ENCODE assay signal across 8 cellular contexts in genomic region chr13:109783815-109784589, GRCh38. TPM values are rescaled to one million over a fixed set of nuclear protein-coding genes. Genes with fewer than 3 reads are reported as not detected.
A peak's percentile ranks its signal among the peaks of the same experiment; 100 is the strongest.
DNase-seq lines count a peak whose midpoint lies in the region; ATAC-seq and TF ChIP-seq lines count a peak whose summit lies in the region.

No MANE protein-coding gene starts in this region.

- H3K9me3 ChIP-seq in mammary epithelial cell (replicated peaks; ENCODE audit: insufficient read depth, low read length) (no peaks in the 10 kb centered on the region), right lobe of liver (no peaks in the 10 kb centered on the region), thoracic aorta (no peaks in the 10 kb centered on the region)

- dilution Hi-C loops in mammary epithelial cell (cut with HindIII; ENCODE audit: low sequenced_read_pairs) = no loop called here

- TF ChIP-seq CTCF in mammary epithelial cell (conservative IDR thresholded peaks at IDR 0.05 in 1 of 2, IDR thresholded peaks at IDR 0.05 in 1 of 2; ENCODE audit: extremely low read depth in 1 of 2, insufficient read depth in 1 of 2, low read depth in 1 of 2, low read length in 2 of 2) (no peak), right lobe of liver (IDR thresholded peaks at IDR 0.05) (no peak), thoracic aorta (IDR thresholded peaks at IDR 0.05) (no peak)

- no peak overlapping the region for H2AFZ ChIP-seq in mammary epithelial cell (ENCODE audit: low read depth, low read length)

- H3K4me3 ChIP-seq in mammary epithelial cell (replicated peaks in 1 of 3; ENCODE audit: insufficient read depth in 1 of 3, low read depth in 2 of 3, low read length in 3 of 3) (peak overlapping the region; percentile 69 to 81 (median 75)), right lobe of liver (peak overlapping the region; percentile 53 to 67 (median 63)), thoracic aorta (peak overlapping the region; percentile 80)

- H3K27me3 ChIP-seq in mammary epithelial cell (ENCODE audit: insufficient read depth, low read length) (no peaks in the 10 kb centered on the region), right lobe of liver (no peaks in the 10 kb centered on the region), thoracic aorta (replicated peaks; ENCODE audit: insufficient read depth) (no peaks in the 10 kb centered on the region)

- DNase-seq in activated CD4-positive, alpha-beta T cell treated with anti-CD3 and anti-CD28 coated beads, Interleukin-2, amount 50 U/mL, for 1 hour = peak; percentile 6
- DNase-seq in activated CD4-positive, alpha-beta T cell treated with anti-CD3 and anti-CD28 coated beads, Interleukin-2, amount 50 U/mL, for 48 hours = no peak
- no peak for DNase-seq in mammary epithelial cell
- DNase-seq in right lobe of liver = peak in 1 of 3 donors; percentile 57
- no peak for DNase-seq in thoracic aorta (ENCODE audit: low spot score)

- peak overlapping the region; percentile 70 for H3K4me2 ChIP-seq in mammary epithelial cell (ENCODE audit: insufficient read depth, low read depth, low read length)

- WGBS in mammary epithelial cell (ENCODE audit: low coverage, missing lambda C conversion rate) = 95% methylated on average over 20 of the region's 81 CpGs
- WGBS in right lobe of liver (ENCODE audit: insufficient coverage, low coverage, low lambda C conversion rate, missing lambda C conversion rate) = 80% methylated on average over 5 of the region's 81 CpGs

- no peak for TF ChIP-seq POLR2A in right lobe of liver (IDR thresholded peaks at IDR 0.05)

- CTCF ChIA-PET in mammary epithelial cell (lab: Charles Lee; ENCODE audit: low non-redundant PET) = no interaction called here

- in situ Hi-C loops in mammary epithelial cell (cut with MboI; ENCODE audit: low sequenced_read_pairs in 2 of 2) = loop anchor here in 1 of 2 donors (10.0 to 25.0 kb wide), 2 partner anchors 231 to 522 kb away; no protein-coding TSS in a partner anchor

- H3K4me1 ChIP-seq in mammary epithelial cell (ENCODE audit: insufficient read depth, low read length) (peaks cover 37% of the 10 kb centered on the region), right lobe of liver (peaks cover 0 to 26% (median 0%) of the 10 kb centered on the region in 4 donors), thoracic aorta (ENCODE audit: control insufficient read depth in 1 of 2, low read depth in 2 of 2) (peaks cover 24 to 43% of the 10 kb centered on the region in 2 donors)

- H3K79me2 ChIP-seq in mammary epithelial cell (ENCODE audit: insufficient read depth, low read length) = peaks cover 82% of the 10 kb centered on the region

- intact Hi-C loops in mammary epithelial cell (cut with micrococcal nuclease) = loop anchor here (1.0 to 10.0 kb wide), 4 partner anchors 173 to 823 kb away; no protein-coding TSS in a partner anchor
- intact Hi-C loops in right lobe of liver (cut with DNase I) = loop anchor here (10.0 kb wide), 1 partner anchor 639 kb away; no protein-coding TSS in a partner anchor

- no peak overlapping the region for H3K9ac ChIP-seq in mammary epithelial cell (ENCODE audit: insufficient read depth, low read length)

- no TSS peak for BruUV-seq in mammary epithelial cell (replicated peaks; lab: Mats Ljungman, UMichigan)

- peaks cover 8% of the 10 kb centered on the region for H3K36me3 ChIP-seq in mammary epithelial cell (ENCODE audit: insufficient read depth, low read length)
- peaks cover 0 to 25% (median 10%) of the 10 kb centered on the region in 4 donors for H3K36me3 ChIP-seq in right lobe of liver
- peaks cover 35% of the 10 kb centered on the region for H3K36me3 ChIP-seq in thoracic aorta

- no peak for ATAC-seq in right lobe of liver
- ATAC-seq in thoracic aorta (ENCODE audit: insufficient number of reproducible peaks, low FRiP score, low read depth) = no peak
- no peak for ATAC-seq in GM19395 (IDR thresholded peaks at IDR 0.05; ENCODE audit: unreplicated experiment)
- ATAC-seq in HG02678 (IDR thresholded peaks at IDR 0.05; ENCODE audit: unreplicated experiment) = no peak
- ATAC-seq in GM21529 (IDR thresholded peaks at IDR 0.05; ENCODE audit: unreplicated experiment) = no peak

- peaks cover 7% of the 10 kb centered on the region for H4K20me1 ChIP-seq in mammary epithelial cell (ENCODE audit: insufficient read depth, low read length)

- H3K27ac ChIP-seq in mammary epithelial cell (ENCODE audit: insufficient read depth, low read depth, low read length) = peak overlapping the region; percentile 19
- H3K27ac ChIP-seq in right lobe of liver = peak overlapping the region; percentile 33 to 98 (median 86)
- H3K27ac ChIP-seq in thoracic aorta = peak overlapping the region; percentile 5 to 72

RNA-seq across cellular contexts. Expression of gene IRS2, which starts 2.4 kb away (rescaled TPM):
- total RNA-seq in mammary epithelial cell (10 to 100 TPM; 22.7 to 37.8 TPM), right lobe of liver (10 to 100 TPM in 4 of 6 experiments, 1 to 10 TPM in 2; 8.8 to 26.0 (median 17.5) TPM), thoracic aorta (10 to 100 TPM; 47.8 to 59.8 TPM)
- polyA plus RNA-seq in mammary epithelial cell = 6.2 TPM
- 14.0 TPM for polyA minus RNA-seq in mammary epithelial cell

Comparison
In these comparisons a context has a peak if more than half of its experiments do, and no peak if none do; other contexts are left out.
1. H3K27ac ChIP-seq: peak in every context shown above with its lines; median percentile 86 in right lobe of liver; 38 in thoracic aorta; 19 in mammary epithelial cell.